Comparison of ENCODE assay signal across 8 cellular contexts in genomic region chrX:120380699-120381098, GRCh38. TPM values are rescaled to one million over a fixed set of nuclear protein-coding genes. Genes with fewer than 3 reads are reported as not detected.
DNase-seq lines count a peak whose midpoint lies in the region; ATAC-seq and TF ChIP-seq lines count a peak whose summit lies in the region.

No MANE protein-coding gene starts in this region.

- no peaks in the 10 kb centered on the region for H3K36me3 Mint-ChIP-seq in activated CD4-positive, alpha-beta memory T cell treated with anti-CD3 and anti-CD28 coated beads for 36 hours

- H3K4me3 Mint-ChIP-seq in activated CD4-positive, alpha-beta memory T cell treated with anti-CD3 and anti-CD28 coated beads for 36 hours, result no peak overlapping the region

- H3K9me3 ChIP-seq in BE2C, result no peaks in the 10 kb centered on the region
- no peaks in the 10 kb centered on the region for H3K9me3 ChIP-seq in MM.1S (replicated peaks; ENCODE audit: insufficient read depth, low read length)

- H3K79me2 ChIP-seq in MM.1S (ENCODE audit: low read length), result no peaks in the 10 kb centered on the region

- no peak overlapping the region for H3K9ac ChIP-seq in MM.1S (ENCODE audit: low read length)

- POLR2A ChIA-PET in activated CD4-positive, alpha-beta memory T cell treated with anti-CD3 and anti-CD28 coated beads for 36 hours (lab: Charles Lee), result no interaction called here

- no peaks in the 10 kb centered on the region for H4K20me1 ChIP-seq in MM.1S (ENCODE audit: insufficient read depth, low read length)

- TF ChIP-seq CTCF in BE2C (IDR thresholded peaks at IDR 0.05; ENCODE audit: low read depth, low read length) (peak; percentile 27; the same call in 1 of the 2 replicates), MM.1S (IDR thresholded peaks at IDR 0.05; ENCODE audit: low read length) (peak; percentile 67)

- no peak overlapping the region for H3K27ac Mint-ChIP-seq in activated CD4-positive, alpha-beta memory T cell treated with anti-CD3 and anti-CD28 coated beads for 36 hours

- H3K4me1 ChIP-seq in BE2C (no peaks in the 10 kb centered on the region), MM.1S (ENCODE audit: low read length) (no peaks in the 10 kb centered on the region)

- no peaks in the 10 kb centered on the region for H3K9me3 Mint-ChIP-seq in activated CD4-positive, alpha-beta memory T cell treated with anti-CD3 and anti-CD28 coated beads for 36 hours

- intact Hi-C loops in activated CD4-positive, alpha-beta memory T cell treated with anti-CD3 and anti-CD28 coated beads for 36 hours (cut with micrococcal nuclease), result loop anchor here (1.0 kb wide), 1 partner anchor 95 kb away; no protein-coding TSS in a partner anchor

- DNase-seq in BE2C, result no peak
- DNase-seq in MM.1S, result peak; percentile 62
- DNase-seq in activated CD4-positive, alpha-beta memory T cell treated with anti-CD3 and anti-CD28 coated beads for 36 hours, result peak; percentile 24
- peak; percentile 27 for DNase-seq in left kidney (ENCODE audit: low read depth, low spot score)
- DNase-seq in NCI-H128 (lab: John Stamatoyannopoulos, UW; ENCODE audit: unreplicated experiment), result no peak
- no peak for DNase-seq in activated T-cell treated with anti-CD3 and anti-CD28 coated beads for 4 hours

- H3K4me3 ChIP-seq in BE2C (ENCODE audit: low read depth, low read length), result no peak overlapping the region
- H3K4me3 ChIP-seq in MM.1S (ENCODE audit: low read length), result no peak overlapping the region

- H3K36me3 ChIP-seq in BE2C, result no peaks in the 10 kb centered on the region
- H3K36me3 ChIP-seq in MM.1S (replicated peaks; ENCODE audit: insufficient read depth, low read length), result no peaks in the 10 kb centered on the region

- no peaks in the 10 kb centered on the region for H3K9me2 ChIP-seq in MM.1S (replicated peaks; ENCODE audit: insufficient read depth, low read length)

- H3K4me1 Mint-ChIP-seq in activated CD4-positive, alpha-beta memory T cell treated with anti-CD3 and anti-CD28 coated beads for 36 hours (ENCODE audit: low read depth), result peaks cover 5% of the 10 kb centered on the region

- peaks cover 1% of the 10 kb centered on the region for H3K27me3 Mint-ChIP-seq in activated CD4-positive, alpha-beta memory T cell treated with anti-CD3 and anti-CD28 coated beads for 36 hours

- CTCF ChIA-PET in activated CD4-positive, alpha-beta memory T cell treated with anti-CD3 and anti-CD28 coated beads for 36 hours (lab: Charles Lee), result interaction anchor here (0.6 to 1.4 kb wide), 3 partner anchors 24 to 95 kb away, joined by 3 to 4 read pairs (median 3); no protein-coding TSS in a partner anchor

- ATAC-seq in GM18867 (IDR thresholded peaks at IDR 0.05; ENCODE audit: unreplicated experiment) (peak; percentile 86), GM18498 (IDR thresholded peaks at IDR 0.05; ENCODE audit: unreplicated experiment) (no peak)

- H3F3A ChIP-seq in MM.1S (ENCODE audit: insufficient read depth, low read length), result no peaks in the 10 kb centered on the region

- no peak overlapping the region for H3K27ac ChIP-seq in MM.1S (ENCODE audit: low read length)

- peak overlapping the region; percentile 6; the same call in 1 of the 2 replicates for H3K4me2 ChIP-seq in MM.1S (ENCODE audit: low read depth, low read length)

- no peaks in the 10 kb centered on the region for H3K27me3 ChIP-seq in BE2C
- H3K27me3 ChIP-seq in MM.1S (replicated peaks; ENCODE audit: insufficient read depth, low read length), result no peaks in the 10 kb centered on the region

- peak overlapping the region; percentile 36; the same call in 1 of the 2 replicates for H2AFZ ChIP-seq in MM.1S (ENCODE audit: low read length)

RNA-seq across cellular contexts. Expression of gene ATP1B4, which starts 18.8 kb away (rescaled TPM):
- polyA plus RNA-seq in BE2C (2012; ENCODE audit: insufficient read depth, insufficient read length, low read depth), result 0.12 TPM
- not detected for total RNA-seq in activated CD4-positive, alpha-beta memory T cell treated with anti-CD3 and anti-CD28 coated beads for 36 hours

Comparison
In these comparisons a context has a peak if more than half of its experiments do, and no peak if none do; other contexts are left out.
1. DNase-seq: peak in MM.1S (single experiment), activated CD4-positive, alpha-beta memory T cell treated with anti-CD3 and anti-CD28 coated beads for 36 hours (single experiment) and left kidney (single experiment); none in BE2C (single experiment), NCI-H128 (single experiment) and activated T-cell treated with anti-CD3 and anti-CD28 coated beads for 4 hours (single experiment).